Comparison of ENCODE assay signal across 8 cellular contexts in the genomic region with DNA sequence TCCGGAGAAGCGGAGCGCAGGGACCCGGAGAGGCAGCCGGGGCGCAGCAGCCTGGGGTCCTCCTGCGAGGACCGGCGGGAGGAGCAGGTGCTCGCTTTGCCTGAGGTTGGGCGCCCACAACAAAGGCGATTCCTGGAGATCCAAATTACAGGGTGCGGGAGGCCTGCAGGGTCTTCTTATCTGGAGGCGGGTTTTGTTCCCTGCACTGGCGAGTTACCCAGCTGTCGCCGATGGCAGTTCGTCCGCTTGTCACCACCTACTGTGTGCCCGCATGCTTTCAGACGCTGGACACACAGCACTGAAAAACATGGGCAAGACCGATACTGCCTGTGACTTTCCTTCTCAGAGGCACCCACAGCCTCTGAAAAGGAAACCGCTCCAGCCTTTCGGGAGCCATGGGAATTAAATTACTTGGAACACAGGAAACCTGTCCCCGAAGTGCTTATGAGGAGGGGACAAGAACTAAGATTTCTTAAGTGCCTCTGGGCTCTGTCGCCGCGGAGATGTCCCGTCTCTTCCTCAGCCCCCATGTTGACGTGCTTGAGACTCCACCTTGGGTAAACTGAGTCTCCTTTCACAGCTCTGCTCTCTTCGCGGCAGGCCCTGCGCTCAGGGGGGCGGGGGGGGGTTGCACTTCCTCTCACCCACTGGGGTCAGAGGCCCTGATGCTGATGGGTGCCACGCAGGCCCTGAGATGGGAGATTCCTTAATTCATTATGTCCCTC. TPM values are rescaled to one million over a fixed set of nuclear protein-coding genes. Genes with fewer than 3 reads are reported as not detected.
DNase-seq lines count a peak whose midpoint lies in the region; ATAC-seq and TF ChIP-seq lines count a peak whose summit lies in the region.

No MANE protein-coding gene starts in this region.

- peaks cover 8% of the 10 kb centered on the region for H3K27me3 Mint-ChIP-seq in activated CD8-positive, alpha-beta T cell treated with anti-CD3 and anti-CD28 coated beads for 36 hours
- peaks cover 11% of the 10 kb centered on the region for H3K27me3 Mint-ChIP-seq in stimulated activated memory B cell treated with anti-CD40 and anti-IgM and Interleukin-4, amounts not matched to agents 10 μg/mL and 1 μg/mL and 100 μg/mL, for 72 hours

- CTCF ChIA-PET in activated CD8-positive, alpha-beta T cell treated with anti-CD3 and anti-CD28 coated beads for 36 hours (lab: Charles Lee), result interaction anchor here (0.6 to 2.9 kb wide), 3 partner anchors 68 to 379 kb away, joined by 3 to 10 read pairs (median 3); no protein-coding TSS in a partner anchor

- H3K9ac ChIP-seq in iPS-18a (ENCODE audit: low read length), result peak overlapping the region; percentile 39

- H3K4me3 ChIP-seq in iPS-18a (ENCODE audit: low read length), result peak overlapping the region; percentile 62

- no peak overlapping the region for H3K27ac ChIP-seq in iPS-18a (ENCODE audit: low read length)

- TF ChIP-seq CTCF in activated CD8-positive, alpha-beta T cell treated with anti-CD3 and anti-CD28 coated beads for 36 hours (IDR thresholded peaks at IDR 0.05), result no peak

- H3K27ac Mint-ChIP-seq in activated CD8-positive, alpha-beta T cell treated with anti-CD3 and anti-CD28 coated beads for 36 hours, result no peak overlapping the region
- H3K27ac Mint-ChIP-seq in stimulated activated memory B cell treated with anti-CD40 and anti-IgM and Interleukin-4, amounts not matched to agents 10 μg/mL and 1 μg/mL and 100 μg/mL, for 72 hours, result no peak overlapping the region

- H3K36me3 Mint-ChIP-seq in activated CD8-positive, alpha-beta T cell treated with anti-CD3 and anti-CD28 coated beads for 36 hours (ENCODE audit: low read depth), result no peaks in the 10 kb centered on the region
- H3K36me3 Mint-ChIP-seq in stimulated activated memory B cell treated with anti-CD40 and anti-IgM and Interleukin-4, amounts not matched to agents 10 μg/mL and 1 μg/mL and 100 μg/mL, for 72 hours, result no peaks in the 10 kb centered on the region

- H3K4me1 Mint-ChIP-seq in activated CD8-positive, alpha-beta T cell treated with anti-CD3 and anti-CD28 coated beads for 36 hours (ENCODE audit: low read depth), result peaks cover 10% of the 10 kb centered on the region
- H3K4me1 Mint-ChIP-seq in stimulated activated memory B cell treated with anti-CD40 and anti-IgM and Interleukin-4, amounts not matched to agents 10 μg/mL and 1 μg/mL and 100 μg/mL, for 72 hours, result peaks cover 25% of the 10 kb centered on the region

- DNase-seq in NCI-H82 (lab: John Stamatoyannopoulos, UW), result peak; percentile 46
- no peak for DNase-seq in NCI-H82 treated with DMSO at 0.1 percent for 48 hours (lab: John Stamatoyannopoulos, UW; ENCODE audit: unreplicated experiment)
- DNase-seq in activated CD8-positive, alpha-beta T cell treated with anti-CD3 and anti-CD28 coated beads for 36 hours, result no peak
- DNase-seq in AG08396 (ENCODE audit: low spot score), result no peak
- no peak for DNase-seq in COLO829 (ENCODE audit: low spot score)

- no peak for ATAC-seq in activated CD8-positive, alpha-beta T cell treated with anti-CD3 and anti-CD28 coated beads for 36 hours
- no peak for ATAC-seq in stimulated activated memory B cell treated with anti-CD40 and anti-IgM and Interleukin-4, amounts not matched to agents 10 μg/mL and 1 μg/mL and 100 μg/mL, for 72 hours
- ATAC-seq in GM18858 (IDR thresholded peaks at IDR 0.05; ENCODE audit: unreplicated experiment), result no peak

- H3K9me3 Mint-ChIP-seq in activated CD8-positive, alpha-beta T cell treated with anti-CD3 and anti-CD28 coated beads for 36 hours, result no peaks in the 10 kb centered on the region
- no peaks in the 10 kb centered on the region for H3K9me3 Mint-ChIP-seq in stimulated activated memory B cell treated with anti-CD40 and anti-IgM and Interleukin-4, amounts not matched to agents 10 μg/mL and 1 μg/mL and 100 μg/mL, for 72 hours

- H3K9me3 ChIP-seq in iPS-18a (ENCODE audit: control insufficient read depth, low read depth, low read length), result no peaks in the 10 kb centered on the region

- H3K27me3 ChIP-seq in iPS-18a (ENCODE audit: control insufficient read depth, insufficient read depth, low read length), result peaks cover 23% of the 10 kb centered on the region

- H3K36me3 ChIP-seq in iPS-18a (ENCODE audit: control insufficient read depth, low read depth, low read length), result peaks cover 3% of the 10 kb centered on the region

- POLR2A ChIA-PET in activated CD8-positive, alpha-beta T cell treated with anti-CD3 and anti-CD28 coated beads for 36 hours (lab: Charles Lee), result interaction anchor here (1.1 to 1.4 kb wide), 2 partner anchors 44 to 69 kb away, joined by 3 to 4 read pairs; a partner anchor contains a TSS

- intact Hi-C loops in activated CD8-positive, alpha-beta T cell treated with anti-CD3 and anti-CD28 coated beads for 36 hours (cut with micrococcal nuclease), result no loop called here

- peak overlapping the region; percentile 52 for H3K4me3 Mint-ChIP-seq in activated CD8-positive, alpha-beta T cell treated with anti-CD3 and anti-CD28 coated beads for 36 hours
- peak overlapping the region; percentile 60 for H3K4me3 Mint-ChIP-seq in stimulated activated memory B cell treated with anti-CD40 and anti-IgM and Interleukin-4, amounts not matched to agents 10 μg/mL and 1 μg/mL and 100 μg/mL, for 72 hours

- peaks cover 25% of the 10 kb centered on the region for H3K4me1 ChIP-seq in iPS-18a (ENCODE audit: control insufficient read depth, low read depth, low read length)

RNA-seq across cellular contexts. Expression of a gene that starts 1.3 kb away (rescaled TPM):
- total RNA-seq in activated CD8-positive, alpha-beta T cell treated with anti-CD3 and anti-CD28 coated beads for 36 hours, result 1 to 10 TPM; 4.1 to 4.3 TPM

RNA-seq across cellular contexts. Expression of a gene that starts 43.4 kb away (rescaled TPM):
- 10 to 100 TPM; 28.4 to 29.0 TPM for total RNA-seq in activated CD8-positive, alpha-beta T cell treated with anti-CD3 and anti-CD28 coated beads for 36 hours
